Comparison of ENCODE assay signal across 12 cellular contexts in the genomic region with DNA sequence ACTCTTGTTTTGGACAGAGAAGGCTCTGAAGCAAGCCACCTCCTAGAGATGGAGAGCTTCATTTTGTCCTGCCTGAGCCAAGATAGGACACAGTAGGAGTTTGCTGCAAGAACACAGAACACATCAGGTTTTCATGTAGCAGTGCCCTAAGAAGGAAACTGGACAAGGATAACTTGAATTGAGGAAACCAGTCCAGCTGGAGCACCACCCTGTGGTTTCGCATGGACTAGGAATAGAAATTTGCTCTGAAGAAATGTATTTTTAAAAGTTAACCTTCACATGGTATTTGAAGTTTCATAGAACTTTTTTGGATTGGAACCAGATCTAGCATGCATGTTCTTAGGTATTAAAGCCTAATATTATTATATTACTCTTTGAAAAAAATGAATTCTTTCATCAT.
DNase-seq lines count a peak whose midpoint lies in the region; ATAC-seq, FAIRE-seq and TF ChIP-seq lines count a peak whose summit lies in the region.
"Had no signal": no experiment of that assay in that cellular context is flagged by ENCODE, and none has a peak within 500 bp of the region (broad histone marks: within the 10 kb centered on the region; RNA-seq: fewer than 3 reads in every experiment).

No MANE protein-coding gene starts in this region.

- H3K36me3 ChIP-seq in adrenal gland (replicated peaks in 1 of 2) = no peaks in the 10 kb centered on the region
- H3K36me3 ChIP-seq in heart left ventricle = no peaks in the 10 kb centered on the region

- peaks cover 34% of the 10 kb centered on the region for H3K4me1 Mint-ChIP-seq in Calu3 (ENCODE audit: low read depth, unreplicated experiment)
- H3K4me1 Mint-ChIP-seq: activated naive CD8-positive, alpha-beta T cell treated with anti-CD3 and anti-CD28 coated beads for 36 hours had no signal

- no peak for FAIRE-seq in HTR-8/SVneo (lab: Jason Lieb, UNC)

- H3K9me3 Mint-ChIP-seq in Calu3 (ENCODE audit: low read depth, unreplicated experiment) = no peaks in the 10 kb centered on the region
- H3K9me3 Mint-ChIP-seq: activated naive CD8-positive, alpha-beta T cell treated with anti-CD3 and anti-CD28 coated beads for 36 hours had no signal

- peak; percentile 50 to 61 (median 58) for ATAC-seq in heart left ventricle
- no peak for ATAC-seq in GM21717 (IDR thresholded peaks at IDR 0.05; ENCODE audit: unreplicated experiment)
- no peak for ATAC-seq in GM19035 (IDR thresholded peaks at IDR 0.05; ENCODE audit: unreplicated experiment)

- DNase-seq in Calu3 (no peak), adrenal gland (peak in 2 of 7 donors; percentile 40 to 42), heart left ventricle (no peak), retinal pigment epithelial cell (ENCODE audit: low read depth) (no peak), HTR-8/SVneo (ENCODE audit: insufficient read length, low spot score) (no peak), HEK293T (ENCODE audit: extremely low spot score) (no peak)
- DNase-seq: activated CD4-positive, alpha-beta T cell treated with anti-CD3 and anti-CD28 coated beads for 1 hour; activated naive CD8-positive, alpha-beta T cell treated with anti-CD3 and anti-CD28 coated beads for 36 hours; Caco-2 had no signal

- H3K27me3 ChIP-seq in adrenal gland = no peaks in the 10 kb centered on the region
- H3K27me3 ChIP-seq in heart left ventricle = no peaks in the 10 kb centered on the region

- TF ChIP-seq CTCF in Calu3 (IDR thresholded peaks at IDR 0.05; ENCODE audit: unreplicated experiment) = no peak
- peak; percentile 10 to 52 (median 40) for TF ChIP-seq CTCF in adrenal gland (IDR thresholded peaks at IDR 0.05)
- TF ChIP-seq CTCF in heart left ventricle (IDR thresholded peaks at IDR 0.05) = peak in 7 of 12 donors; percentile 11 to 42 (median 18)
- peak; percentile 24 for TF ChIP-seq CTCF in retinal pigment epithelial cell (conservative IDR thresholded peaks at IDR 0.05; ENCODE audit: low read depth, low read length)

- H3K27ac ChIP-seq in adrenal gland (peak overlapping the region in 3 of 5 donors; percentile 1 to 60 (median 52)), heart left ventricle (peak overlapping the region in 9 of 12 donors; percentile 11 to 69 (median 44))
- H3K27ac ChIP-seq: epithelial cell of prostate had no signal

- peaks cover 26 to 44% of the 10 kb centered on the region in 2 donors for H3K4me1 ChIP-seq in adrenal gland (replicated peaks in 1 of 2)
- H3K4me1 ChIP-seq in heart left ventricle = peaks cover 0 to 30% (median 9%) of the 10 kb centered on the region in 12 donors
- H3K4me1 ChIP-seq: Caco-2 had no signal

- peak overlapping the region; percentile 34 for H3K4me3 Mint-ChIP-seq in Calu3 (ENCODE audit: low read depth, unreplicated experiment)
- H3K4me3 Mint-ChIP-seq: activated naive CD8-positive, alpha-beta T cell treated with anti-CD3 and anti-CD28 coated beads for 36 hours had no signal

- POLR2A ChIA-PET in HEK293T (lab: Yijun Ruan, JAX) = interaction anchor here (1.7 kb wide), 1 partner anchor 69 kb away, joined by 10 read pairs; the partner anchor contains the start of gene RERG

- H3K4me3 ChIP-seq in adrenal gland (peak overlapping the region in 1 of 4 donors; percentile 12), heart left ventricle (no peak overlapping the region), retinal pigment epithelial cell (ENCODE audit: low read length) (no peak overlapping the region)

- no peaks in the 10 kb centered on the region for H3K27me3 Mint-ChIP-seq in Calu3 (ENCODE audit: unreplicated experiment)

- H3K27ac Mint-ChIP-seq in Calu3 (ENCODE audit: unreplicated experiment) = peak overlapping the region; percentile 63
- H3K27ac Mint-ChIP-seq: activated naive CD8-positive, alpha-beta T cell treated with anti-CD3 and anti-CD28 coated beads for 36 hours had no signal

- no peak for TF ChIP-seq POLR2A in adrenal gland (IDR thresholded peaks at IDR 0.05)
- no peak for TF ChIP-seq POLR2A in heart left ventricle (IDR thresholded peaks at IDR 0.05)

- WGBS in adrenal gland, 4 donors = 37 to 48% (median 44%) methylated on average over 1 of the region's 1 CpG
- WGBS in heart left ventricle, 4 donors = 38 to 65% (median 55%) methylated on average over 1 of the region's 1 CpG

- intact Hi-C loops in Calu3 (cut with micrococcal nuclease; ENCODE audit: unreplicated experiment) (loop anchor here (2.0 to 10.0 kb wide), 4 partner anchors 18 to 370 kb away; partner anchors contain the start of gene ART4), adrenal gland (cut with DNase I) (loop anchor here in 1 of 2 donors (2.0 kb wide), 1 partner anchor 70 kb away; no protein-coding TSS in a partner anchor), heart left ventricle (cut with DNase I) (loop anchor here in 4 of 10 donors (2.0 to 10.0 kb wide), 4 partner anchors 58 to 310 kb away; partner anchors contain the start of genes RERG (in 2 of the 4) and ART4 (in 1 of the 4))

- peaks cover 5% of the 10 kb centered on the region for H3K36me3 Mint-ChIP-seq in Calu3 (ENCODE audit: insufficient read depth, unreplicated experiment)
- H3K36me3 Mint-ChIP-seq: activated naive CD8-positive, alpha-beta T cell treated with anti-CD3 and anti-CD28 coated beads for 36 hours had no signal

- CTCF ChIA-PET in Calu3 (lab: Charles Lee) = interaction anchor here (0.8 to 4.1 kb wide), 2 partner anchors 69 to 223 kb away, joined by 3 to 45 read pairs; partner anchors contain the start of gene RERG
- CTCF ChIA-PET in HEK293T (lab: Yijun Ruan, JAX) = interaction anchor here (0.6 to 4.1 kb wide), 4 partner anchors 18 to 118 kb away, joined by 3 to 43 read pairs (median 4); partner anchors contain the start of gene RERG

- BruUV-seq in Calu3 (replicated peaks; lab: Mats Ljungman, UMichigan) = no TSS peak

- no peaks in the 10 kb centered on the region for H3K9me3 ChIP-seq in adrenal gland (replicated peaks in 1 of 3)
- H3K9me3 ChIP-seq in heart left ventricle = no peaks in the 10 kb centered on the region
- H3K9me3 ChIP-seq: Caco-2 had no signal

TF ChIP-seq in HEK293T, 16 proteins besides CTCF, POLR2A, EP300 and RAD21:
- no peak for TF ChIP-seq L3MBTL2 (conservative IDR thresholded peaks at IDR 0.05)
- TF ChIP-seq FOXK2 (IDR thresholded peaks at IDR 0.05) = no peak
- no peak for TF ChIP-seq BHLHE40 (IDR thresholded peaks at IDR 0.05; ENCODE audit: borderline replicate concordance)
- no peak for TF ChIP-seq PKNOX1 (IDR thresholded peaks at IDR 0.05)

Comparison
In these comparisons a context has a peak if more than half of its experiments do, and no peak if none do; other contexts are left out.
1. ATAC-seq: peak in heart left ventricle (4 of 4); none in GM21717 (single experiment) and GM19035 (single experiment).